ENCODE assay signal across 17 cellular contexts in the genomic region with DNA sequence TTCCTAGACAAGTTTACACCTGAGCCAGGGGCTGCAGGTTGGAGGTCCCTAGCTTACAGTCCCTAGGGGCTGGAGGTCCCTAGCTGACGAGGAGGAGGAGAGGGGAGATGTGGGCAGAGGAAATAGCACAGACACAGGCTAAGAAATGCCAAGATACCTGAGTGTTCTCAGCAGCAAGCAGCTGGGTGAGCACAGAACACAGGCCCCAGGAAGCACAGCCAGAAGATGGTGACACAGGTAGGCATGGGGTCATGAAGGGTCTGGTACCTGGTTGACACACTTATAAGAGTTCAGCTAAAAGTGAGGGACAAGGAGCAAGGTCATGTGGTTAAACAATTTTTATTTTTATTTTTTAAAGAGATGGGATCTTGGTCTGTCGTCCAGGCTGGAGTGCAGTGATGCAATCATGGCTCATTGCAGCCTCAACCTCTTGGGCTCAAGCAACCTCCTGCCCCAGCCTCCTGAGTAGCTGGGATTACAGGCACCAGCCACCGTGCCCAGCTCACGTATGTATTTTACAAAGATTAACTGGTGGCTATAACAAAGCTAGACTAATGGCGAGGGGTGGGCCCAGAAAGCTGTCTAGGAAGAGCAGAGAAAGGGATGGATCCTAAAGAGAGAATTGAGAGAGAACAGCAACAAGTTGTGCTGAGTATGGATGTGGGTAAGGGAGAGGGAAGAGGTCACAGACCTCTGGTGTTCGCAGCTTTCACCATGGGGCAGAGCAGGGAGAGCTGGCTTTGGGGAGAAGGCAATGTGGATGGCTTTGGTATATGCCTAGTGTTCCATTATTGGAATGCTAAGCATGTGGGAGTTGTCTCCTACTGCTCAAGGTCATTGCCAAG.
DNase-seq lines count a peak whose midpoint lies in the region; ATAC-seq and TF ChIP-seq lines count a peak whose summit lies in the region.
"Had no signal": no experiment of that assay in that cellular context is flagged by ENCODE, and none has a peak within 500 bp of the region (broad histone marks: within the 10 kb centered on the region; RNA-seq: fewer than 3 reads in every experiment).

No MANE protein-coding gene starts in this region.

- H3K4me1 ChIP-seq in ACC112 (ENCODE audit: control insufficient read depth, insufficient read depth, low read length, unreplicated experiment) (peaks cover 28% of the 10 kb centered on the region), mesenchymal stem cell (ENCODE audit: control insufficient read depth, insufficient read depth, low read depth, low read length) (peaks cover 20% of the 10 kb centered on the region), trophoblast cell (ENCODE audit: control insufficient read depth in 1 of 2, insufficient read depth in 2 of 2, low read length in 2 of 2) (no peaks in the 10 kb centered on the region)
- H3K4me1 ChIP-seq: Caco-2 had no signal

- H3K27ac ChIP-seq in ACC112 (ENCODE audit: low read depth, low read length) (peak overlapping the region; percentile 47), mesenchymal stem cell (ENCODE audit: low read length, poor library complexity, severe bottlenecking) (peak overlapping the region; percentile 75), trophoblast cell (ENCODE audit: low read depth, low read length) (no peak overlapping the region)
- H3K27ac ChIP-seq: SJSA1, stomach had no signal

- H2BK120ac ChIP-seq in mesenchymal stem cell (ENCODE audit: low read depth, low read length) (no peak overlapping the region), trophoblast cell (ENCODE audit: insufficient read depth, low read length, poor library complexity) (no peak overlapping the region)

- H2BK5ac ChIP-seq in mesenchymal stem cell (ENCODE audit: low read depth, low read length, poor library complexity, severe bottlenecking) (no peak overlapping the region), trophoblast cell (ENCODE audit: low read depth, low read length, poor library complexity) (no peak overlapping the region)

- peaks cover 37% of the 10 kb centered on the region for H3K4me1 Mint-ChIP-seq in activated T-helper 2 cell treated with anti-CD3 and anti-CD28 coated beads, Interferon-gamma antibody, Interleukin-2, Interleukin-4, amounts not matched to agents 10 μg/mL and 5 μg/mL and 100 μg/mL, durations not matched to agents 14 hours and 24 hours and 36 hours (ENCODE audit: low read depth)
- peaks cover 9% of the 10 kb centered on the region for H3K4me1 Mint-ChIP-seq in mesothelial cell of epicardium

- H3K18ac ChIP-seq in mesenchymal stem cell (ENCODE audit: low read depth in 1 of 2, low read length in 2 of 2) = peak overlapping the region in 1 of 2 experiments; percentile 60
- H3K18ac ChIP-seq in trophoblast cell (ENCODE audit: low read length) = no peak overlapping the region

- H3K79me2 ChIP-seq in ACC112 (ENCODE audit: control insufficient read depth, insufficient read depth, low read length, unreplicated experiment) = peaks cover 27% of the 10 kb centered on the region
- H3K79me2 ChIP-seq in trophoblast cell (ENCODE audit: control insufficient read depth, insufficient read depth, low read length, poor library complexity) = no peaks in the 10 kb centered on the region

- H3K27ac Mint-ChIP-seq in activated T-helper 2 cell treated with anti-CD3 and anti-CD28 coated beads, Interferon-gamma antibody, Interleukin-2, Interleukin-4, amounts not matched to agents 10 μg/mL and 5 μg/mL and 100 μg/mL, durations not matched to agents 14 hours and 24 hours and 36 hours = peak overlapping the region; percentile 70
- no peak overlapping the region for H3K27ac Mint-ChIP-seq in mesothelial cell of epicardium

- no peak overlapping the region for H2AFZ ChIP-seq in ACC112 (ENCODE audit: low read length, unreplicated experiment)
- no peak overlapping the region for H2AFZ ChIP-seq in mesenchymal stem cell (ENCODE audit: low read depth, low read length)
- no peak overlapping the region for H2AFZ ChIP-seq in trophoblast cell (ENCODE audit: insufficient read depth, low read length, poor library complexity)

- no peak overlapping the region for H4K12ac ChIP-seq in trophoblast cell (ENCODE audit: low read depth, low read length)

- H4K8ac ChIP-seq in mesenchymal stem cell (ENCODE audit: low read length) = no peak overlapping the region
- no peak overlapping the region for H4K8ac ChIP-seq in trophoblast cell (ENCODE audit: low read depth, low read length)

- H3K27me3 ChIP-seq in ACC112 (ENCODE audit: insufficient read depth, low read length) (no peaks in the 10 kb centered on the region), mesenchymal stem cell (ENCODE audit: control insufficient read depth in 1 of 2, insufficient read depth in 1 of 2, low read length in 2 of 2) (no peaks in the 10 kb centered on the region), trophoblast cell (ENCODE audit: insufficient read depth, low read length) (no peaks in the 10 kb centered on the region)
- H3K27me3 ChIP-seq: ascending aorta, SJSA1, stomach had no signal

- intact Hi-C loops in activated T-helper 2 cell treated with anti-CD3 and anti-CD28 coated beads, Interferon-gamma antibody, Interleukin-2, Interleukin-4, amounts not matched to agents 10 μg/mL and 5 μg/mL and 100 μg/mL, durations not matched to agents 14 hours and 24 hours and 36 hours (cut with micrococcal nuclease) = no loop called here

- H2AK5ac ChIP-seq in mesenchymal stem cell (ENCODE audit: low read length, severe bottlenecking) (peak overlapping the region; percentile 33), trophoblast cell (ENCODE audit: low read length) (no peak overlapping the region)

- H3K9me3 Mint-ChIP-seq in activated T-helper 2 cell treated with anti-CD3 and anti-CD28 coated beads, Interferon-gamma antibody, Interleukin-2, Interleukin-4, amounts not matched to agents 10 μg/mL and 5 μg/mL and 100 μg/mL, durations not matched to agents 14 hours and 24 hours and 36 hours = no peaks in the 10 kb centered on the region
- H3K9me3 Mint-ChIP-seq in mesothelial cell of epicardium = no peaks in the 10 kb centered on the region

- peak overlapping the region in 1 of 2 experiments; percentile 37 for H2BK12ac ChIP-seq in mesenchymal stem cell (ENCODE audit: low read length in 2 of 2)
- H2BK12ac ChIP-seq in trophoblast cell (ENCODE audit: low read length) = no peak overlapping the region

- H4K91ac ChIP-seq in mesenchymal stem cell (ENCODE audit: low read length) = no peak overlapping the region
- H4K91ac ChIP-seq in trophoblast cell (ENCODE audit: low read depth, low read length) = no peak overlapping the region

- H3K9ac ChIP-seq in mesenchymal stem cell (ENCODE audit: low read length) = peak overlapping the region; percentile 60
- no peak overlapping the region for H3K9ac ChIP-seq in trophoblast cell (ENCODE audit: low read length)

- no peak overlapping the region for H2BK15ac ChIP-seq in mesenchymal stem cell (ENCODE audit: low read depth, poor library complexity, severe bottlenecking)

- H3K4me3 Mint-ChIP-seq in activated T-helper 2 cell treated with anti-CD3 and anti-CD28 coated beads, Interferon-gamma antibody, Interleukin-2, Interleukin-4, amounts not matched to agents 10 μg/mL and 5 μg/mL and 100 μg/mL, durations not matched to agents 14 hours and 24 hours and 36 hours (ENCODE audit: low read depth) = no peak overlapping the region
- no peak overlapping the region for H3K4me3 Mint-ChIP-seq in mesothelial cell of epicardium

- H3K36me3 Mint-ChIP-seq in activated T-helper 2 cell treated with anti-CD3 and anti-CD28 coated beads, Interferon-gamma antibody, Interleukin-2, Interleukin-4, amounts not matched to agents 10 μg/mL and 5 μg/mL and 100 μg/mL, durations not matched to agents 14 hours and 24 hours and 36 hours (ENCODE audit: low read depth) = peaks cover 88% of the 10 kb centered on the region
- no peaks in the 10 kb centered on the region for H3K36me3 Mint-ChIP-seq in mesothelial cell of epicardium

- H3K14ac ChIP-seq in mesenchymal stem cell (ENCODE audit: low read length in 2 of 2) = peak overlapping the region in 1 of 2 experiments; percentile 33
- no peak overlapping the region for H3K14ac ChIP-seq in trophoblast cell (ENCODE audit: low read length)

- H3K36me3 ChIP-seq in ACC112 (ENCODE audit: insufficient read depth, low read length) = peaks cover 70% of the 10 kb centered on the region
- peaks cover 26 to 96% of the 10 kb centered on the region in 2 experiments for H3K36me3 ChIP-seq in mesenchymal stem cell (ENCODE audit: control insufficient read depth in 1 of 2, insufficient read depth in 2 of 2, low read depth in 1 of 2, low read length in 2 of 2)
- H3K36me3 ChIP-seq in trophoblast cell (ENCODE audit: control insufficient read depth in 1 of 2, insufficient read depth in 2 of 2, low read length in 2 of 2) = no peaks in the 10 kb centered on the region

- H3K4me2 ChIP-seq in mesenchymal stem cell (ENCODE audit: low read length, poor library complexity, severe bottlenecking) (no peak overlapping the region), trophoblast cell (ENCODE audit: low read length) (no peak overlapping the region)

- WGBS in mesenchymal stem cell = 84% methylated on average over 6 of the region's 6 CpGs
- WGBS in trophoblast cell (ENCODE audit: extremely low coverage, insufficient coverage, insufficient read length) = no CpG with 5 or more reads among the region's 6 CpGs

- DNase-seq in ELR (ENCODE audit: low read depth) = peak; percentile 44
- no peak for DNase-seq in activated T-helper 2 cell treated with anti-CD3 and anti-CD28 coated beads, Interferon-gamma antibody, Interleukin-2, Interleukin-4, amounts not matched to agents 10 μg/mL and 5 μg/mL and 100 μg/mL, durations not matched to agents 14 hours and 24 hours and 36 hours (ENCODE audit: low spot score)
- no peak for DNase-seq in mesenchymal stem cell
- DNase-seq in trophoblast cell = no peak
- no peak for DNase-seq in mesothelial cell of epicardium (ENCODE audit: low spot score in 2 of 2, unreplicated experiment in 2 of 2)
- DNase-seq: effector memory CD4-positive, alpha-beta T cell; GOT3; left colon; NCI-H1417 treated with DMSO at 0.1 percent for 48 hours; posterior cingulate gyrus had no signal

- H3K79me1 ChIP-seq in mesenchymal stem cell (replicated peaks; ENCODE audit: low read length, poor library complexity, severe bottlenecking) = peaks cover 3% of the 10 kb centered on the region
- no peaks in the 10 kb centered on the region for H3K79me1 ChIP-seq in trophoblast cell (ENCODE audit: low read length)

- TF ChIP-seq CTCF in mesothelial cell of epicardium (IDR thresholded peaks at IDR 0.05; ENCODE audit: unreplicated experiment) = no peak

- H3K4ac ChIP-seq in mesenchymal stem cell (ENCODE audit: low read depth in 1 of 2, low read length in 2 of 2) (no peak overlapping the region), trophoblast cell (ENCODE audit: low read depth, low read length) (no peak overlapping the region)

- no peak for ATAC-seq in HG03159 (IDR thresholded peaks at IDR 0.05; ENCODE audit: unreplicated experiment)
- no peak for ATAC-seq in GM19324 (IDR thresholded peaks at IDR 0.05; ENCODE audit: low FRiP score, unreplicated experiment)

- H3K23ac ChIP-seq in mesenchymal stem cell (ENCODE audit: low read length in 2 of 2) = peak overlapping the region in 1 of 2 experiments; percentile 70
- H3K23ac ChIP-seq in trophoblast cell (ENCODE audit: low read length) = no peak overlapping the region

- H3K27me3 Mint-ChIP-seq in activated T-helper 2 cell treated with anti-CD3 and anti-CD28 coated beads, Interferon-gamma antibody, Interleukin-2, Interleukin-4, amounts not matched to agents 10 μg/mL and 5 μg/mL and 100 μg/mL, durations not matched to agents 14 hours and 24 hours and 36 hours (ENCODE audit: low read depth) = no peaks in the 10 kb centered on the region
- no peaks in the 10 kb centered on the region for H3K27me3 Mint-ChIP-seq in mesothelial cell of epicardium (ENCODE audit: low read depth)

- no peaks in the 10 kb centered on the region for H3K9me3 ChIP-seq in mesenchymal stem cell (ENCODE audit: control insufficient read depth, low read length)
- no peaks in the 10 kb centered on the region for H3K9me3 ChIP-seq in trophoblast cell (ENCODE audit: insufficient read depth, low read depth, low read length)
- H3K9me3 ChIP-seq: ascending aorta, Caco-2, SJSA1, stomach had no signal

- H3K4me3 ChIP-seq in ACC112 (ENCODE audit: low read depth, low read length) (no peak overlapping the region), mesenchymal stem cell (ENCODE audit: insufficient read depth in 1 of 2, low read depth in 1 of 2, low read length in 2 of 2) (no peak overlapping the region), trophoblast cell (ENCODE audit: low read depth, low read length) (no peak overlapping the region)
- H3K4me3 ChIP-seq: ascending aorta, SJSA1, stomach had no signal
